In genomic region chr12:11650279-11650696, GRCh38 we compare ENCODE assay signal across 8 cellular contexts. TPM values are rescaled to one million over a fixed set of nuclear protein-coding genes. Genes with fewer than 3 reads are reported as not detected.
DNase-seq lines count a peak whose midpoint lies in the region; ATAC-seq and TF ChIP-seq lines count a peak whose summit lies in the region.

No MANE protein-coding gene starts in this region.

- H3K9ac ChIP-seq in HUES64 (ENCODE audit: low read depth, low read length) = peak overlapping the region; percentile 81

- no peaks in the 10 kb centered on the region for H3K27me3 ChIP-seq in A673 (replicated peaks; ENCODE audit: insufficient read depth, low read depth, low read length, poor library complexity)
- no peaks in the 10 kb centered on the region for H3K27me3 ChIP-seq in HUES64 (ENCODE audit: insufficient read depth, low read length)
- H3K27me3 ChIP-seq in lung (ENCODE audit: control insufficient read depth, insufficient read depth) = no peaks in the 10 kb centered on the region
- H3K27me3 ChIP-seq in aorta (ENCODE audit: control insufficient read depth in 1 of 2, insufficient read depth in 2 of 2, low read length in 1 of 2) = no peaks in the 10 kb centered on the region

- CTCF ChIA-PET in A673 (lab: Charles Lee) = no interaction called here

- H3K4me3 ChIP-seq in A673 (ENCODE audit: low read depth, low read length, poor library complexity, severe bottlenecking) (peak overlapping the region; percentile 80), HUES64 (ENCODE audit: low read length) (peak overlapping the region; percentile 94), astrocyte of the cerebellum (ENCODE audit: low read depth, low read length) (peak overlapping the region; percentile 90), lung (peak overlapping the region; percentile 85), aorta (ENCODE audit: low read length in 2 of 2) (peak overlapping the region; percentile 100)

- TF ChIP-seq CTCF in A673 (conservative IDR thresholded peaks at IDR 0.05; ENCODE audit: low read depth, low read length) (no peak), astrocyte of the cerebellum (IDR thresholded peaks at IDR 0.05; ENCODE audit: low read depth, low read length, missing control alignments) (no peak), lung (IDR thresholded peaks at IDR 0.05; ENCODE audit: control extremely low read depth, extremely low read depth) (no peak), GM10266 (IDR thresholded peaks at IDR 0.05; ENCODE audit: control insufficient read depth, insufficient read depth, low read depth, missing control alignments) (no peak)

- POLR2A ChIA-PET in A673 (lab: Charles Lee; ENCODE audit: low non-redundant PET) = no interaction called here

- no peaks in the 10 kb centered on the region for H3K36me3 ChIP-seq in A673 (ENCODE audit: insufficient read depth, low read length, poor library complexity, severe bottlenecking)
- H3K36me3 ChIP-seq in HUES64 (ENCODE audit: insufficient read depth, low read length) = no peaks in the 10 kb centered on the region
- no peaks in the 10 kb centered on the region for H3K36me3 ChIP-seq in lung (ENCODE audit: control insufficient read depth in 2 of 2, insufficient read depth in 2 of 2, low read length in 2 of 2)
- H3K36me3 ChIP-seq in aorta (ENCODE audit: control insufficient read depth in 1 of 2, insufficient read depth in 2 of 2, low read length in 1 of 2) = peaks cover 0 to 2% of the 10 kb centered on the region in 2 donors

- DNase-seq in A673 (ENCODE audit: low spot score) = no peak
- DNase-seq in astrocyte of the cerebellum (ENCODE audit: low read depth) = no peak
- no peak for DNase-seq in lung (ENCODE audit: low spot score)
- peak in 1 of 2 donors; percentile 59 for DNase-seq in aorta
- DNase-seq in GM10266 (ENCODE audit: extremely low spot score) = no peak
- DNase-seq in activated CD8-positive, alpha-beta memory T cell treated with anti-CD3 and anti-CD28 coated beads, Interleukin-2, amount 50 U/mL, for 4 hours = no peak
- DNase-seq in activated gamma-delta T cell (lab: John Stamatoyannopoulos, UW) = no peak

- H3K9me3 ChIP-seq in A673 (ENCODE audit: low read depth, low read length, poor library complexity, severe bottlenecking) (peaks cover 6% of the 10 kb centered on the region), HUES64 (ENCODE audit: insufficient read depth, low read depth, low read length) (no peaks in the 10 kb centered on the region), lung (ENCODE audit: control insufficient read depth in 2 of 2, insufficient read depth in 1 of 2, low read length in 1 of 2) (no peaks in the 10 kb centered on the region), aorta (ENCODE audit: control insufficient read depth, low read length) (no peaks in the 10 kb centered on the region)

- ATAC-seq in lung (ENCODE audit: insufficient read depth, low FRiP score) (no peak), aorta (ENCODE audit: low FRiP score) (no peak)

- H3K27ac ChIP-seq in A673 (ENCODE audit: low read depth, low read length, poor library complexity, severe bottlenecking) (peak overlapping the region; percentile 98), HUES64 (ENCODE audit: low read depth, low read length) (peak overlapping the region; percentile 74; the same call in 1 of the 2 replicates), lung (ENCODE audit: low read depth in 1 of 2, low read length in 1 of 2) (peak overlapping the region; percentile 90 to 94), aorta (ENCODE audit: low read depth in 1 of 2, low read length in 2 of 2) (peak overlapping the region; percentile 85 to 100)

- WGBS in HUES64 = under 1% methylated on average over 14 of the region's 17 CpGs
- 0 to 1% methylated on average over 17 of the region's 17 CpGs for WGBS in lung, 2 donors
- WGBS in aorta, 2 donors = 0% methylated on average over 17 of the region's 17 CpGs

- no TSS peak for BruUV-seq in A673 (replicated peaks; lab: Mats Ljungman, UMichigan)

- H3K4me1 ChIP-seq in A673 (ENCODE audit: insufficient read depth, low read length, poor library complexity, severe bottlenecking) (peaks cover 22% of the 10 kb centered on the region), HUES64 (ENCODE audit: insufficient read depth, low read length) (peaks cover 34% of the 10 kb centered on the region), lung (ENCODE audit: control insufficient read depth in 2 of 2, insufficient read depth in 2 of 2, low read length in 2 of 2) (peaks cover 3 to 23% of the 10 kb centered on the region in 2 donors), aorta (ENCODE audit: control insufficient read depth in 1 of 2, insufficient read depth in 2 of 2, low read length in 2 of 2) (peaks cover 3 to 10% of the 10 kb centered on the region in 2 donors)

- intact Hi-C loops in A673 (cut with micrococcal nuclease; ENCODE audit: unreplicated experiment) (loop anchor here (5.0 to 10.0 kb wide), 6 partner anchors 67 to 367 kb away; no protein-coding TSS in a partner anchor), aorta (cut with DNase I) (loop anchor here (2.0 to 10.0 kb wide), 4 partner anchors 105 to 235 kb away; no protein-coding TSS in a partner anchor)

- in situ Hi-C loops in astrocyte of the cerebellum (cut with HindIII; ENCODE audit: low sequenced_read_pairs) = no loop called here

RNA-seq across cellular contexts. Expression of gene ETV6, which starts 0.8 kb away (rescaled TPM):
- 27.4 and 32.4 TPM in 2 replicates for total RNA-seq in A673 (2021)
- polyA plus RNA-seq in HUES64 (2013, experiment 1 of 2) = 9.4 TPM
- polyA plus RNA-seq in HUES64 (2013, experiment 2 of 2) = 9.8 TPM
- total RNA-seq in lung = 10 to 100 TPM; 16.9 to 45.7 TPM
- polyA plus RNA-seq in lung = 10 to 100 TPM in 1 of 2 donors, 1 to 10 TPM in 1; 8.6 to 10.2 TPM
- 100 to 1,000 TPM in 1 of 2 donors, 10 to 100 TPM in 1; 73.7 to 113 TPM for total RNA-seq in aorta
- polyA plus RNA-seq in aorta = 10 to 100 TPM in 1 of 2 donors, 1 to 10 TPM in 1; 6.9 to 19.6 TPM
